ENCODE assay signal across 16 cellular contexts in genomic region chr7:77026349-77026748, GRCh38. TPM values are rescaled to one million over a fixed set of nuclear protein-coding genes. Genes with fewer than 3 reads are reported as not detected.
"Had no signal": no experiment of that assay in that cellular context is flagged by ENCODE, and none has a peak within 500 bp of the region (broad histone marks: within the 10 kb centered on the region; RNA-seq: fewer than 3 reads in every experiment).

No MANE protein-coding gene starts in this region.

RNA-seq across cellular contexts. Expression of gene SPDYE17, which starts 5.8 kb away (rescaled TPM):
- total RNA-seq: stomach, subcutaneous adipose tissue, suprapubic skin, temporal lobe, testis, thoracic aorta, thyroid gland, tibial nerve, transverse colon, upper lobe of left lung, upper lobe of right lung, ureter, urinary bladder, uterus, vagina had no signal
- polyA plus RNA-seq: stomach, thymus, urinary bladder had no signal

RNA-seq across cellular contexts. Expression of gene SPDYE18, which starts 36.0 kb away (rescaled TPM):
- total RNA-seq: thoracic aorta, upper lobe of right lung had no signal
